ENCODE assay signal across 19 cellular contexts in genomic region chr22:46390105-46390651, GRCh38. TPM values are rescaled to one million over a fixed set of nuclear protein-coding genes. Genes with fewer than 3 reads are reported as not detected.
A peak's percentile ranks its signal among the peaks of the same experiment; 100 is the strongest.
DNase-seq lines count a peak whose midpoint lies in the region; ATAC-seq, FAIRE-seq and TF ChIP-seq lines count a peak whose summit lies in the region.
"Had no signal": no experiment of that assay in that cellular context is flagged by ENCODE, and none has a peak within 500 bp of the region (broad histone marks: within the 10 kb centered on the region; RNA-seq: fewer than 3 reads in every experiment).

No MANE protein-coding gene starts in this region.

- DNase-seq in Calu3 (no peak), WTC11 (ENCODE audit: low spot score) (no peak), HepG2 (ENCODE audit: low spot score) (no peak), gastrocnemius medialis (no peak), substantia nigra (lab: John Stamatoyannopoulos, UW) (no peak), GDM1 (lab: John Stamatoyannopoulos, UW) (no peak), omental fat pad (ENCODE audit: low spot score) (no peak)
- DNase-seq: activated CD8-positive, alpha-beta memory T cell treated with anti-CD3 and anti-CD28 coated beads, Interleukin-2, amount 50 U/mL, for 4 hours; CD4-positive, alpha-beta T cell; GOT3; KG1; naive B cell; spleen had no signal

- TF ChIP-seq EP300 in HepG2 (IDR thresholded peaks at IDR 0.05; ENCODE audit: low read depth in 2 of 2, low read length in 2 of 2) (no peak), HepG2 (CRISPR knock-in tag; IDR thresholded peaks at IDR 0.05; ENCODE audit: borderline replicate concordance) (no peak)

- no peaks in the 10 kb centered on the region for H3K79me2 ChIP-seq in HepG2 (ENCODE audit: insufficient read depth, low read length)

- H3K27me3 ChIP-seq in HepG2 (ENCODE audit: control insufficient read depth in 1 of 2, insufficient read depth in 2 of 2, low read length in 2 of 2), result no peaks in the 10 kb centered on the region
- H3K27me3 ChIP-seq in gastrocnemius medialis, result no peaks in the 10 kb centered on the region
- H3K27me3 ChIP-seq: foreskin keratinocyte, spleen had no signal

- CTCF ChIA-PET in Calu3 (lab: Charles Lee), result interaction anchor here (1.9 to 5.5 kb wide), 2 partner anchors 23 to 35 kb away, joined by 7 to 28 read pairs; no protein-coding TSS in a partner anchor
- CTCF ChIA-PET in WTC11 (lab: Charles Lee), result interaction anchor here (2.2 kb wide), 1 partner anchor 23 kb away, joined by 13 read pairs; no protein-coding TSS in a partner anchor
- CTCF ChIA-PET in HepG2 (lab: Yijun Ruan, JAX; ENCODE audit: low intra/inter-chr PET ratio, low total read pairs), result interaction anchor here (0.8 to 2.5 kb wide), 4 partner anchors 20 to 152 kb away, joined by 3 to 48 read pairs (median 15); no protein-coding TSS in a partner anchor

- TF ChIP-seq CTCF in Calu3 (IDR thresholded peaks at IDR 0.05; ENCODE audit: unreplicated experiment) (no peak), WTC11 (IDR thresholded peaks at IDR 0.05) (no peak), HepG2 (CRISPR knock-in tag; IDR thresholded peaks at IDR 0.05) (no peak), gastrocnemius medialis (IDR thresholded peaks at IDR 0.05 in 4 of 5, conservative IDR thresholded peaks at IDR 0.05 in 1 of 5) (no peak), omental fat pad (IDR thresholded peaks at IDR 0.05) (no peak)

- intact Hi-C loops in Calu3 (cut with micrococcal nuclease; ENCODE audit: unreplicated experiment) (loop anchor here (1.0 to 5.0 kb wide), 2 partner anchors 23 to 33 kb away; no protein-coding TSS in a partner anchor), HepG2 (cut with micrococcal nuclease; ENCODE audit: unreplicated experiment) (loop anchor here (1.0 kb wide), 1 partner anchor 23 kb away; no protein-coding TSS in a partner anchor), gastrocnemius medialis (cut with DNase I; ENCODE audit: low total_unique reads) (loop anchor here (1.0 kb wide), 2 partner anchors 23 to 35 kb away; no protein-coding TSS in a partner anchor)

- H3K4me3 Mint-ChIP-seq in Calu3 (ENCODE audit: low read depth, unreplicated experiment) (peak overlapping the region; percentile 53), WTC11 (no peak overlapping the region)
- H3K4me3 Mint-ChIP-seq: CD4-positive, alpha-beta T cell; T-helper 1 cell treated with Interleukin-12 subunit alpha and Interleukin-12 subunit beta and Interleukin-4 antibody, amounts not matched to agents 30 μg/mL and 1 μg/mL, for 36 hours had no signal

- no peak for FAIRE-seq in HepG2 (lab: Jason Lieb, UNC)
- FAIRE-seq: endothelial cell of umbilical vein had no signal

- H4K20me1 ChIP-seq in HepG2 (ENCODE audit: insufficient read depth, low read length), result no peaks in the 10 kb centered on the region

- POLR2A ChIA-PET in WTC11 (lab: Charles Lee) (no interaction called here), HepG2 (lab: Yijun Ruan, JAX) (interaction anchor here (1.2 to 2.3 kb wide), 2 partner anchors 12 to 22 kb away, joined by 7 to 9 read pairs; no protein-coding TSS in a partner anchor)

- H3K9ac ChIP-seq in HepG2 (ENCODE audit: insufficient read depth, low read depth, low read length), result peak overlapping the region; percentile 67

- no peaks in the 10 kb centered on the region for H3K9me3 Mint-ChIP-seq in Calu3 (ENCODE audit: low read depth, unreplicated experiment)
- no peaks in the 10 kb centered on the region for H3K9me3 Mint-ChIP-seq in WTC11
- H3K9me3 Mint-ChIP-seq: activated T-helper 2 cell treated with anti-CD3 and anti-CD28 coated beads, Interferon-gamma antibody, Interleukin-2, Interleukin-4, amounts not matched to agents 10 μg/mL and 5 μg/mL and 100 μg/mL, durations not matched to agents 14 hours and 24 hours and 36 hours; CD4-positive, alpha-beta T cell; naive B cell; T-helper 1 cell treated with Interleukin-12 subunit alpha and Interleukin-12 subunit beta and Interleukin-4 antibody, amounts not matched to agents 30 μg/mL and 1 μg/mL, for 36 hours had no signal

- H3K4me3 ChIP-seq in HepG2 (replicated peaks in 1 of 3; ENCODE audit: insufficient read depth in 1 of 3, low read depth in 2 of 3, low read length in 3 of 3), result peak overlapping the region in 1 of 3 experiments; percentile 58; a peak in 3 of 6 replicates
- peak overlapping the region; percentile 44 to 55 (median 51) for H3K4me3 ChIP-seq in gastrocnemius medialis
- H3K4me3 ChIP-seq: lung, spleen had no signal

- H3K4me1 ChIP-seq in HepG2 (ENCODE audit: insufficient read depth, low read length) (peaks cover 21% of the 10 kb centered on the region), gastrocnemius medialis (peaks cover 7 to 11% of the 10 kb centered on the region in 2 donors)
- H3K4me1 ChIP-seq: foreskin keratinocyte, spleen had no signal

- WGBS in HepG2 (ENCODE audit: low lambda C conversion rate), result 59% methylated on average over 7 of the region's 20 CpGs

- BruUV-seq in Calu3 (replicated peaks; lab: Mats Ljungman, UMichigan), result no TSS peak
- BruUV-seq in HepG2 (replicated peaks; lab: Mats Ljungman, UMichigan), result no TSS peak

- peak overlapping the region; percentile 47 for H3K27ac Mint-ChIP-seq in Calu3 (ENCODE audit: unreplicated experiment)
- H3K27ac Mint-ChIP-seq in WTC11, result peak overlapping the region; percentile 57; the same call in 1 of the 2 replicates
- H3K27ac Mint-ChIP-seq: activated T-helper 2 cell treated with anti-CD3 and anti-CD28 coated beads, Interferon-gamma antibody, Interleukin-2, Interleukin-4, amounts not matched to agents 10 μg/mL and 5 μg/mL and 100 μg/mL, durations not matched to agents 14 hours and 24 hours and 36 hours; CD4-positive, alpha-beta T cell; T-helper 1 cell treated with Interleukin-12 subunit alpha and Interleukin-12 subunit beta and Interleukin-4 antibody, amounts not matched to agents 30 μg/mL and 1 μg/mL, for 36 hours had no signal

- H3K27ac ChIP-seq in HepG2 (ENCODE audit: extremely low read length, insufficient read depth, low read length) (no peak overlapping the region), gastrocnemius medialis (peak overlapping the region; percentile 50 to 72 (median 70)), substantia nigra (ENCODE audit: low read depth, low read length, poor library complexity, severe bottlenecking) (no peak overlapping the region)
- H3K27ac ChIP-seq: foreskin keratinocyte, spleen had no signal

- no peaks in the 10 kb centered on the region for H3K36me3 ChIP-seq in HepG2 (replicated peaks in 1 of 2; ENCODE audit: control insufficient read depth in 1 of 2, insufficient read depth in 2 of 2, low read length in 2 of 2)
- H3K36me3 ChIP-seq in gastrocnemius medialis, result no peaks in the 10 kb centered on the region

- peak overlapping the region; percentile 83 for H3K4me2 ChIP-seq in HepG2 (ENCODE audit: low read depth, low read length)

- TF ChIP-seq RAD21 in HepG2 (CRISPR knock-in tag; IDR thresholded peaks at IDR 0.05), result no peak

- peaks cover 29% of the 10 kb centered on the region for H3K36me3 Mint-ChIP-seq in Calu3 (ENCODE audit: insufficient read depth, unreplicated experiment)
- H3K36me3 Mint-ChIP-seq in WTC11, result no peaks in the 10 kb centered on the region

- H2AFZ ChIP-seq in HepG2 (ENCODE audit: low read length), result no peak overlapping the region

- H3K9me3 ChIP-seq in HepG2 (ENCODE audit: low read length) (no peaks in the 10 kb centered on the region), gastrocnemius medialis (no peaks in the 10 kb centered on the region)
- H3K9me3 ChIP-seq: spleen had no signal

- in situ Hi-C loops in HepG2 (cut with HindIII; ENCODE audit: extremely low pct_ligation_motif_present, low pct_unique_long_range_greater_than_20kb) (loop anchor here (5.0 kb wide), 1 partner anchor 33 kb away; no protein-coding TSS in a partner anchor), gastrocnemius medialis (cut with MboI; ENCODE audit: low sequenced_read_pairs in 4 of 4) (loop anchor here in 1 of 4 donors (25.0 kb wide), 1 partner anchor 147 kb away; the partner anchor contains the start of gene CELSR1)

- TF ChIP-seq POLR2A in HepG2 (IDR thresholded peaks at IDR 0.05; ENCODE audit: insufficient read depth in 1 of 2, low read depth in 2 of 2, low read length in 2 of 2) (no peak), gastrocnemius medialis (IDR thresholded peaks at IDR 0.05) (no peak)

- peaks cover 19% of the 10 kb centered on the region for H3K4me1 Mint-ChIP-seq in Calu3 (ENCODE audit: low read depth, unreplicated experiment)
- 0 out of 2 replicates have a peak, but pooled peaks cover 3% of the 10 kb centered on the region for H3K4me1 Mint-ChIP-seq in WTC11
- H3K4me1 Mint-ChIP-seq: naive B cell had no signal

- no peaks in the 10 kb centered on the region for H3K27me3 Mint-ChIP-seq in Calu3 (ENCODE audit: unreplicated experiment)
- H3K27me3 Mint-ChIP-seq in WTC11 (ENCODE audit: low read depth), result no peaks in the 10 kb centered on the region
- H3K27me3 Mint-ChIP-seq: CD4-positive, alpha-beta T cell had no signal

- no peak for ATAC-seq in WTC11
- ATAC-seq in HepG2, result peak; percentile 10
- peak in 1 of 2 donors; percentile 8 for ATAC-seq in gastrocnemius medialis
- ATAC-seq in GM21526 (IDR thresholded peaks at IDR 0.05; ENCODE audit: low FRiP score, unreplicated experiment), result no peak
- ATAC-seq in omental fat pad (ENCODE audit: low FRiP score), result no peak

RNA-seq across cellular contexts. Expression of gene TRMU, which starts 54.7 kb away (rescaled TPM):
- total RNA-seq in Calu3 (2022) (74.8 and 79.6 TPM in 2 replicates), WTC11 (2021) (62.4 to 103 TPM (median 64.6 TPM) in 3 replicates), HepG2 (2016; rRNA removed; fragmentation: Illumina TruSeq; extraction: Trizol) (47.7 and 50.2 TPM in 2 replicates), gastrocnemius medialis (10 to 100 TPM in 3 of 4 donors, 1 to 10 TPM in 1; 9.1 to 14.4 (median 13.0) TPM), omental fat pad (10 to 100 TPM; 19.3 to 62.8 (median 32.8) TPM)
- total RNA-seq in HepG2 (2016; cell fraction: cytosol; rRNA removed; fragmentation: Illumina TruSeq; extraction: Trizol; ENCODE audit: low read depth), result 18.2 and 23.3 TPM in 2 replicates
- total RNA-seq in HepG2 (2016; cell fraction: insoluble cytoplasmic fraction; rRNA removed; fragmentation: Illumina TruSeq; extraction: Trizol), result 47.8 and 51.9 TPM in 2 replicates
- 29.1 and 30.8 TPM in 2 replicates for total RNA-seq in HepG2 (2016; cell fraction: membrane; rRNA removed; fragmentation: Illumina TruSeq; extraction: Trizol)
- 60.2 and 64.2 TPM in 2 replicates for total RNA-seq in HepG2 (2016; cell fraction: nucleus; rRNA removed; fragmentation: Illumina TruSeq; extraction: Trizol)
- 31.0 and 32.1 TPM in 2 replicates for polyA plus RNA-seq in HepG2 (2011; rRNA removed)
- polyA plus RNA-seq in HepG2 (2011; cell fraction: cytosol; rRNA removed), result 19.1 and 26.5 TPM in 2 replicates
- 132 and 159 TPM in 2 replicates for polyA plus RNA-seq in HepG2 (2011; cell fraction: nucleus; rRNA removed)
- polyA plus RNA-seq in HepG2 (2012), result 26.7 and 28.6 TPM in 2 replicates
- polyA plus RNA-seq in HepG2 (2016; cell fraction: cytosol; fragmentation: Illumina TruSeq; extraction: Trizol; ENCODE audit: low read depth), result 8.9 and 10.9 TPM in 2 replicates
- 51.8 and 58.5 TPM in 2 replicates for polyA plus RNA-seq in HepG2 (2016; cell fraction: insoluble cytoplasmic fraction; fragmentation: Illumina TruSeq; extraction: Trizol; ENCODE audit: low read depth)
- polyA plus RNA-seq in HepG2 (2016; cell fraction: membrane; fragmentation: Illumina TruSeq; extraction: Trizol; ENCODE audit: low read depth), result 20.5 and 21.0 TPM in 2 replicates
- polyA plus RNA-seq in HepG2 (2016; cell fraction: nucleus; fragmentation: Illumina TruSeq; extraction: Trizol; ENCODE audit: insufficient read depth, low read depth), result 126 and 127 TPM in 2 replicates
- polyA minus RNA-seq in HepG2 (2011; rRNA and poly(A)+ RNA removed; ENCODE audit: low replicate concordance), result 36.9 and 68.5 TPM in 2 replicates
- 9.8 and 12.0 TPM in 2 replicates for polyA minus RNA-seq in HepG2 (2011; cell fraction: cytosol; rRNA and poly(A)+ RNA removed)
- 105 and 171 TPM in 2 replicates for polyA minus RNA-seq in HepG2 (2011; cell fraction: nucleus; rRNA and poly(A)+ RNA removed)

Comparison
In these comparisons a context has a peak if more than half of its experiments do, and no peak if none do; other contexts are left out.
1. H3K27ac ChIP-seq: peak in gastrocnemius medialis (4 of 4); none in HepG2 (single experiment) and substantia nigra (single experiment).